ENCODE assay signal across 16 cellular contexts in the genomic region with DNA sequence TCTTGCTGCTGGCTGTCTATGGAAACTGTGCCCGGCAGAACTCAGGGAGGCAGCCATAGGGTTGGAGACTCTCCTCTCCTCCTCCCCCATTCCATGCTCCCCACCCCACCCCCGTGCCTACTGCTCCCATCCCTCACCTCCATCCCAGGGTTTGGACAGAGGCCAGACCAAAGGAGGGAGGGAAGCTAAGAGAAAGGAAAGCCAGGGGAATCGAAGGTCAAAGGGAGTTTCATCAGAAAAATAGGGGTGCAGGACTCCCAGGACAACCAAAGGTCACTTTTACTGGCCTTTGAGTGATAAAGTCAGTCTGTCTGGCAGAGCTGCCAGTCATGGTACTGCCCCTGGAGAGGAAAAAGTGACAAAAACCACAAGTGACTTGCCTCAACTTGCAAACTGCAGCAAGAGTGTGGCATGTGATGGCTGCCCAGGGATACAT.
DNase-seq lines count a peak whose midpoint lies in the region; ATAC-seq, FAIRE-seq and TF ChIP-seq lines count a peak whose summit lies in the region.
"Had no signal": no experiment of that assay in that cellular context is flagged by ENCODE, and none has a peak within 500 bp of the region (broad histone marks: within the 10 kb centered on the region; RNA-seq: fewer than 3 reads in every experiment).

No MANE protein-coding gene starts in this region.

- TF ChIP-seq POLR2A in endothelial cell of umbilical vein (IDR thresholded peaks at IDR 0.05; ENCODE audit: low read depth, low read length): no peak

- H3K36me3 ChIP-seq in endothelial cell of umbilical vein (ENCODE audit: control insufficient read depth in 2 of 2, extremely low read depth in 1 of 2, insufficient read depth in 2 of 2, low read length in 2 of 2) (no peaks in the 10 kb centered on the region), osteoblast (ENCODE audit: insufficient read depth, low read length) (no peaks in the 10 kb centered on the region)
- H3K36me3 ChIP-seq: cardiac muscle cell had no signal

- BruUV-seq in endothelial cell of umbilical vein (replicated peaks; lab: Mats Ljungman, UMichigan): no TSS peak

- TF ChIP-seq CTCF in endothelial cell of umbilical vein (IDR thresholded peaks at IDR 0.05; ENCODE audit: extremely low read depth in 1 of 2, insufficient read depth in 1 of 2, low read depth in 1 of 2, low read length in 2 of 2) (no peak), osteoblast (IDR thresholded peaks at IDR 0.05; ENCODE audit: extremely low read depth, low read depth, low read length) (no peak)

- peak in 2 of 3 donors; percentile 46 to 60 for DNase-seq in right cardiac atrium
- DNase-seq in Right ventricle myocardium inferior (ENCODE audit: missing footprints): no peak
- DNase-seq in endothelial cell of umbilical vein (ENCODE audit: low read depth, low spot score): no peak
- no peak for DNase-seq in osteoblast (ENCODE audit: insufficient read length, low spot score, missing footprints)
- no peak for DNase-seq in G401 (ENCODE audit: low spot score)
- no peak for DNase-seq in activated CD4-positive, alpha-beta T cell treated with anti-CD3 and anti-CD28 coated beads, Interleukin-2, amount 50 U/mL, for 1 hour
- DNase-seq: activated naive CD8-positive, alpha-beta T cell treated with anti-CD3 and anti-CD28 coated beads for 36 hours; CD4-positive, alpha-beta memory T cell; NCI-H524; SW 1271 had no signal

- POLR2A ChIA-PET in endothelial cell of umbilical vein (lab: Charles Lee): interaction anchor here (0.6 kb wide), 1 partner anchor 162 kb away, joined by 3 read pairs; no protein-coding TSS in a partner anchor

- no peaks in the 10 kb centered on the region for H3K27me3 ChIP-seq in right cardiac atrium (ENCODE audit: control insufficient read depth, insufficient read depth)
- peaks cover 0 to 13% of the 10 kb centered on the region in 2 experiments for H3K27me3 ChIP-seq in endothelial cell of umbilical vein (ENCODE audit: control insufficient read depth in 2 of 2, insufficient read depth in 2 of 2, low read length in 2 of 2)
- no peaks in the 10 kb centered on the region for H3K27me3 ChIP-seq in osteoblast (ENCODE audit: insufficient read depth, low read length)
- H3K27me3 ChIP-seq: cardiac muscle cell had no signal

- no peaks in the 10 kb centered on the region for H3K9me1 ChIP-seq in endothelial cell of umbilical vein (replicated peaks; ENCODE audit: control insufficient read depth, extremely low read depth, insufficient read depth, low read length)

- no peak overlapping the region for H3K4me3 ChIP-seq in right cardiac atrium (ENCODE audit: low read length)
- no peak overlapping the region for H3K4me3 ChIP-seq in endothelial cell of umbilical vein (replicated peaks in 1 of 3; ENCODE audit: insufficient read depth in 1 of 3, low read depth in 1 of 3, low read length in 3 of 3)
- no peak overlapping the region for H3K4me3 ChIP-seq in osteoblast (ENCODE audit: insufficient read depth, low read length)
- H3K4me3 ChIP-seq: cardiac muscle cell, K562 had no signal

- no peaks in the 10 kb centered on the region for H3K9me3 ChIP-seq in right cardiac atrium (ENCODE audit: control insufficient read depth, low read length)
- no peaks in the 10 kb centered on the region for H3K9me3 ChIP-seq in endothelial cell of umbilical vein (replicated peaks; ENCODE audit: control insufficient read depth, insufficient read depth, low read length)
- no peaks in the 10 kb centered on the region for H3K9me3 ChIP-seq in osteoblast (ENCODE audit: low read depth, low read length)

- peak in 1 of 2 donors; percentile 1 for ATAC-seq in right cardiac atrium
- ATAC-seq in Right ventricle myocardium inferior: no peak
- ATAC-seq in HG03571 (IDR thresholded peaks at IDR 0.05; ENCODE audit: unreplicated experiment): no peak
- ATAC-seq in GM21447 (IDR thresholded peaks at IDR 0.05; ENCODE audit: unreplicated experiment): no peak
- ATAC-seq: K562 had no signal

- in situ Hi-C loops in G401 (cut with HindIII; ENCODE audit: low sequenced_read_pairs): no loop called here

- dilution Hi-C loops in endothelial cell of umbilical vein (cut with MboI; ENCODE audit: extremely low pct_ligation_motif_present, low sequenced_read_pairs): no loop called here

- H3K4me2 ChIP-seq in endothelial cell of umbilical vein (ENCODE audit: insufficient read depth, low read length): peak overlapping the region; percentile 79
- peak overlapping the region; percentile 18 for H3K4me2 ChIP-seq in osteoblast (ENCODE audit: insufficient read depth, low read length)

- FAIRE-seq in endothelial cell of umbilical vein (lab: Jason Lieb, UNC): no peak
- FAIRE-seq: GM12892, K562 had no signal

- peak overlapping the region; percentile 81 for H3K9ac ChIP-seq in endothelial cell of umbilical vein (replicated peaks; ENCODE audit: extremely low read depth, insufficient read depth, low read length)

- H3K27ac ChIP-seq in right cardiac atrium (ENCODE audit: low read length) (peak overlapping the region; percentile 8), endothelial cell of umbilical vein (ENCODE audit: insufficient read depth, low read depth, low read length) (no peak overlapping the region), osteoblast (ENCODE audit: low read depth, low read length) (peak overlapping the region; percentile 69)
- H3K27ac ChIP-seq: cardiac muscle cell, RWPE1 had no signal

- H2AFZ ChIP-seq in endothelial cell of umbilical vein (ENCODE audit: low read depth, low read length): peak overlapping the region; percentile 11
- no peak overlapping the region for H2AFZ ChIP-seq in osteoblast (ENCODE audit: low read length)

- intact Hi-C loops in right cardiac atrium (cut with DNase I) (loop anchor here in 1 of 4 donors (5.0 kb wide), 1 partner anchor 32 kb away; no protein-coding TSS in a partner anchor), Right ventricle myocardium inferior (cut with DNase I) (no loop called here), endothelial cell of umbilical vein (cut with micrococcal nuclease) (loop anchor here (2.0 to 5.0 kb wide), 2 partner anchors 48 to 100 kb away; no protein-coding TSS in a partner anchor)

- H3K79me2 ChIP-seq in endothelial cell of umbilical vein (ENCODE audit: control insufficient read depth, insufficient read depth, low read length) (no peaks in the 10 kb centered on the region), osteoblast (ENCODE audit: insufficient read depth, low read length) (no peaks in the 10 kb centered on the region)

- WGBS in right cardiac atrium: 29% methylated on average over 3 of the region's 3 CpGs

- no peaks in the 10 kb centered on the region for H4K20me1 ChIP-seq in endothelial cell of umbilical vein (replicated peaks; ENCODE audit: control insufficient read depth, extremely low read depth, insufficient read depth, low read length)
- H4K20me1 ChIP-seq in osteoblast (ENCODE audit: insufficient read depth, low read length): no peaks in the 10 kb centered on the region

- H3K4me1 ChIP-seq in right cardiac atrium (ENCODE audit: control insufficient read depth, insufficient read depth, low read length) (peaks cover 15% of the 10 kb centered on the region), endothelial cell of umbilical vein (ENCODE audit: control insufficient read depth, extremely low read depth, insufficient read depth, low read length) (peaks cover 37% of the 10 kb centered on the region), osteoblast (ENCODE audit: insufficient read depth, low read length) (peaks cover 29% of the 10 kb centered on the region)

- CTCF ChIA-PET in endothelial cell of umbilical vein (lab: Charles Lee): interaction anchor here (1.2 to 2.0 kb wide), 3 partner anchors 42 to 608 kb away, joined by 4 to 7 read pairs (median 6); no protein-coding TSS in a partner anchor

TF ChIP-seq in endothelial cell of umbilical vein, 7 proteins besides CTCF, POLR2A, EP300 and RAD21:
- TF ChIP-seq, protein P1, sequence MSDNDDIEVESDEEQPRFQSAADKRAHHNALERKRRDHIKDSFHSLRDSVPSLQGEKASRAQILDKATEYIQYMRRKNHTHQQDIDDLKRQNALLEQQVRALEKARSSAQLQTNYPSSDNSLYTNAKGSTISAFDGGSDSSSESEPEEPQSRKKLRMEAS (IDR thresholded peaks at IDR 0.05; ENCODE audit: insufficient read depth, insufficient read length): no peak
- TF ChIP-seq EZH2 (IDR thresholded peaks at IDR 0.05; ENCODE audit: borderline replicate concordance, low read depth, low read length, severe bottlenecking): no peak
- TF ChIP-seq GATA2 (IDR thresholded peaks at IDR 0.05; ENCODE audit: insufficient read depth, insufficient read length, low read depth, low read length): no peak
- TF ChIP-seq MYC (IDR thresholded peaks at IDR 0.05; ENCODE audit: low read depth, low read length): no peak
- TF ChIP-seq POLR2AphosphoS5 (IDR thresholded peaks at IDR 0.05; ENCODE audit: insufficient read depth, low read depth, low read length): no peak
- no peak for TF ChIP-seq JUN (IDR thresholded peaks at IDR 0.05; ENCODE audit: borderline replicate concordance, insufficient read depth, insufficient read length, low read depth)
- no peak for TF ChIP-seq FOS (IDR thresholded peaks at IDR 0.05; ENCODE audit: borderline replicate concordance, insufficient read depth, low read length)

Comparison
In these comparisons a context has a peak if more than half of its experiments do, and no peak if none do; other contexts are left out.
1. DNase-seq: peak in right cardiac atrium (2 of 3); none in Right ventricle myocardium inferior (single experiment), endothelial cell of umbilical vein (single experiment), osteoblast (single experiment), G401 (single experiment) and activated CD4-positive, alpha-beta T cell treated with anti-CD3 and anti-CD28 coated beads, Interleukin-2, amount 50 U/mL, for 1 hour (single experiment).